Comparison of ENCODE assay signal across 1 cellular context in the genomic region with DNA sequence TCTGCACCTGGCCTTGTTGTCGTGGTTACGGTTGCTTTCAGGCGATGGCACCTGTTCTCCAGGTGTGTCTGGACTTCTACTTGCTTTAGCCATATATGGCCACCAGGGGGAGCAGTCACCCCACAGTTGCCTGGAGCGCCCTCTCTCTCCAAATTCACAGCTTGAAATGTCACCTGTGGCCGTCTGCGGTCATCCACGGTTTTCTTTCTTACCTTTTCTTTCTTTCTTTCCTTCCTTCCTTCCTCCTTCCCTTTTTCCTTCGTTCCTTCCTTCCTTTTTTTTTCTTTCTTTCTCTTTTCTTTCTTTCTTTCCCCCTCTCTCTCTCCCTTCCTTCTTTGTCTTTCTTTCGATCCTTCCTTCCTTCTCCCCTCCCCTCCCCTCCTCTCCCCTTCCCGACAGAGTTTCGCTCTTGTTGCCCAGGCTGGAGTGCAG.
TF ChIP-seq lines count a peak whose summit lies in the region.

No MANE protein-coding gene starts in this region.

TF ChIP-seq in H1, 55 proteins besides CTCF, POLR2A, EP300 and RAD21 (continued from another document):
- TF ChIP-seq JUN (IDR thresholded peaks at IDR 0.05; ENCODE audit: low read depth, low read length) = no peak
- TF ChIP-seq, protein P1, sequence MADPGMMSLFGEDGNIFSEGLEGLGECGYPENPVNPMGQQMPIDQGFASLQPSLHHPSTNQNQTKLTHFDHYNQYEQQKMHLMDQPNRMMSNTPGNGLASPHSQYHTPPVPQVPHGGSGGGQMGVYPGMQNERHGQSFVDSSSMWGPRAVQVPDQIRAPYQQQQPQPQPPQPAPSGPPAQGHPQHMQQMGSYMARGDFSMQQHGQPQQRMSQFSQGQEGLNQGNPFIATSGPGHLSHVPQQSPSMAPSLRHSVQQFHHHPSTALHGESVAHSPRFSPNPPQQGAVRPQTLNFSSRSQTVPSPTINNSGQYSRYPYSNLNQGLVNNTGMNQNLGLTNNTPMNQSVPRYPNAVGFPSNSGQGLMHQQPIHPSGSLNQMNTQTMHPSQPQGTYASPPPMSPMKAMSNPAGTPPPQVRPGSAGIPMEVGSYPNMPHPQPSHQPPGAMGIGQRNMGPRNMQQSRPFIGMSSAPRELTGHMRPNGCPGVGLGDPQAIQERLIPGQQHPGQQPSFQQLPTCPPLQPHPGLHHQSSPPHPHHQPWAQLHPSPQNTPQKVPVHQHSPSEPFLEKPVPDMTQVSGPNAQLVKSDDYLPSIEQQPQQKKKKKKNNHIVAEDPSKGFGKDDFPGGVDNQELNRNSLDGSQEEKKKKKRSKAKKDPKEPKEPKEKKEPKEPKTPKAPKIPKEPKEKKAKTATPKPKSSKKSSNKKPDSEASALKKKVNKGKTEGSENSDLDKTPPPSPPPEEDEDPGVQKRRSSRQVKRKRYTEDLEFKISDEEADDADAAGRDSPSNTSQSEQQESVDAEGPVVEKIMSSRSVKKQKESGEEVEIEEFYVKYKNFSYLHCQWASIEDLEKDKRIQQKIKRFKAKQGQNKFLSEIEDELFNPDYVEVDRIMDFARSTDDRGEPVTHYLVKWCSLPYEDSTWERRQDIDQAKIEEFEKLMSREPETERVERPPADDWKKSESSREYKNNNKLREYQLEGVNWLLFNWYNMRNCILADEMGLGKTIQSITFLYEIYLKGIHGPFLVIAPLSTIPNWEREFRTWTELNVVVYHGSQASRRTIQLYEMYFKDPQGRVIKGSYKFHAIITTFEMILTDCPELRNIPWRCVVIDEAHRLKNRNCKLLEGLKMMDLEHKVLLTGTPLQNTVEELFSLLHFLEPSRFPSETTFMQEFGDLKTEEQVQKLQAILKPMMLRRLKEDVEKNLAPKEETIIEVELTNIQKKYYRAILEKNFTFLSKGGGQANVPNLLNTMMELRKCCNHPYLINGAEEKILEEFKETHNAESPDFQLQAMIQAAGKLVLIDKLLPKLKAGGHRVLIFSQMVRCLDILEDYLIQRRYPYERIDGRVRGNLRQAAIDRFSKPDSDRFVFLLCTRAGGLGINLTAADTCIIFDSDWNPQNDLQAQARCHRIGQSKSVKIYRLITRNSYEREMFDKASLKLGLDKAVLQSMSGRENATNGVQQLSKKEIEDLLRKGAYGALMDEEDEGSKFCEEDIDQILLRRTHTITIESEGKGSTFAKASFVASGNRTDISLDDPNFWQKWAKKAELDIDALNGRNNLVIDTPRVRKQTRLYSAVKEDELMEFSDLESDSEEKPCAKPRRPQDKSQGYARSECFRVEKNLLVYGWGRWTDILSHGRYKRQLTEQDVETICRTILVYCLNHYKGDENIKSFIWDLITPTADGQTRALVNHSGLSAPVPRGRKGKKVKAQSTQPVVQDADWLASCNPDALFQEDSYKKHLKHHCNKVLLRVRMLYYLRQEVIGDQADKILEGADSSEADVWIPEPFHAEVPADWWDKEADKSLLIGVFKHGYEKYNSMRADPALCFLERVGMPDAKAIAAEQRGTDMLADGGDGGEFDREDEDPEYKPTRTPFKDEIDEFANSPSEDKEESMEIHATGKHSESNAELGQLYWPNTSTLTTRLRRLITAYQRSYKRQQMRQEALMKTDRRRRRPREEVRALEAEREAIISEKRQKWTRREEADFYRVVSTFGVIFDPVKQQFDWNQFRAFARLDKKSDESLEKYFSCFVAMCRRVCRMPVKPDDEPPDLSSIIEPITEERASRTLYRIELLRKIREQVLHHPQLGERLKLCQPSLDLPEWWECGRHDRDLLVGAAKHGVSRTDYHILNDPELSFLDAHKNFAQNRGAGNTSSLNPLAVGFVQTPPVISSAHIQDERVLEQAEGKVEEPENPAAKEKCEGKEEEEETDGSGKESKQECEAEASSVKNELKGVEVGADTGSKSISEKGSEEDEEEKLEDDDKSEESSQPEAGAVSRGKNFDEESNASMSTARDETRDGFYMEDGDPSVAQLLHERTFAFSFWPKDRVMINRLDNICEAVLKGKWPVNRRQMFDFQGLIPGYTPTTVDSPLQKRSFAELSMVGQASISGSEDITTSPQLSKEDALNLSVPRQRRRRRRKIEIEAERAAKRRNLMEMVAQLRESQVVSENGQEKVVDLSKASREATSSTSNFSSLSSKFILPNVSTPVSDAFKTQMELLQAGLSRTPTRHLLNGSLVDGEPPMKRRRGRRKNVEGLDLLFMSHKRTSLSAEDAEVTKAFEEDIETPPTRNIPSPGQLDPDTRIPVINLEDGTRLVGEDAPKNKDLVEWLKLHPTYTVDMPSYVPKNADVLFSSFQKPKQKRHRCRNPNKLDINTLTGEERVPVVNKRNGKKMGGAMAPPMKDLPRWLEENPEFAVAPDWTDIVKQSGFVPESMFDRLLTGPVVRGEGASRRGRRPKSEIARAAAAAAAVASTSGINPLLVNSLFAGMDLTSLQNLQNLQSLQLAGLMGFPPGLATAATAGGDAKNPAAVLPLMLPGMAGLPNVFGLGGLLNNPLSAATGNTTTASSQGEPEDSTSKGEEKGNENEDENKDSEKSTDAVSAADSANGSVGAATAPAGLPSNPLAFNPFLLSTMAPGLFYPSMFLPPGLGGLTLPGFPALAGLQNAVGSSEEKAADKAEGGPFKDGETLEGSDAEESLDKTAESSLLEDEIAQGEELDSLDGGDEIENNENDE (IDR thresholded peaks at IDR 0.05; ENCODE audit: insufficient replicate concordance, low read length) = no peak
- no peak for TF ChIP-seq BACH1 (IDR thresholded peaks at IDR 0.05; ENCODE audit: low read length)
- TF ChIP-seq SP1 (IDR thresholded peaks at IDR 0.05; ENCODE audit: low read depth, low read length) = no peak
- TF ChIP-seq NANOG (IDR thresholded peaks at IDR 0.05; ENCODE audit: insufficient read depth, low read depth, low read length, poor library complexity, severe bottlenecking) = no peak
- no peak for TF ChIP-seq HDAC6 (IDR thresholded peaks at IDR 0.05; ENCODE audit: low read depth, low read length)
- TF ChIP-seq, protein P2, sequence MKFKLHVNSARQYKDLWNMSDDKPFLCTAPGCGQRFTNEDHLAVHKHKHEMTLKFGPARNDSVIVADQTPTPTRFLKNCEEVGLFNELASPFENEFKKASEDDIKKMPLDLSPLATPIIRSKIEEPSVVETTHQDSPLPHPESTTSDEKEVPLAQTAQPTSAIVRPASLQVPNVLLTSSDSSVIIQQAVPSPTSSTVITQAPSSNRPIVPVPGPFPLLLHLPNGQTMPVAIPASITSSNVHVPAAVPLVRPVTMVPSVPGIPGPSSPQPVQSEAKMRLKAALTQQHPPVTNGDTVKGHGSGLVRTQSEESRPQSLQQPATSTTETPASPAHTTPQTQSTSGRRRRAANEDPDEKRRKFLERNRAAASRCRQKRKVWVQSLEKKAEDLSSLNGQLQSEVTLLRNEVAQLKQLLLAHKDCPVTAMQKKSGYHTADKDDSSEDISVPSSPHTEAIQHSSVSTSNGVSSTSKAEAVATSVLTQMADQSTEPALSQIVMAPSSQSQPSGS (IDR thresholded peaks at IDR 0.05; ENCODE audit: low read length) = no peak
- TF ChIP-seq NRF1 (IDR thresholded peaks at IDR 0.05; ENCODE audit: low read depth, low read length) = no peak
- no peak for TF ChIP-seq RNF2 (IDR thresholded peaks at IDR 0.05; ENCODE audit: borderline replicate concordance, low read depth, low read length, missing control alignments, poor library complexity, severe bottlenecking)
- no peak for TF ChIP-seq GABPA (IDR thresholded peaks at IDR 0.05; ENCODE audit: borderline replicate concordance, insufficient read depth, low read length)
- peak; percentile 14; the same call in 1 of the 2 replicates for TF ChIP-seq TEAD4 (IDR thresholded peaks at IDR 0.05; ENCODE audit: low read depth, low read length)
- TF ChIP-seq, protein P3, sequence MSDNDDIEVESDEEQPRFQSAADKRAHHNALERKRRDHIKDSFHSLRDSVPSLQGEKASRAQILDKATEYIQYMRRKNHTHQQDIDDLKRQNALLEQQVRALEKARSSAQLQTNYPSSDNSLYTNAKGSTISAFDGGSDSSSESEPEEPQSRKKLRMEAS (IDR thresholded peaks at IDR 0.05) = peak; percentile 54; the same call in 1 of the 2 replicates
- TF ChIP-seq, protein P4, sequence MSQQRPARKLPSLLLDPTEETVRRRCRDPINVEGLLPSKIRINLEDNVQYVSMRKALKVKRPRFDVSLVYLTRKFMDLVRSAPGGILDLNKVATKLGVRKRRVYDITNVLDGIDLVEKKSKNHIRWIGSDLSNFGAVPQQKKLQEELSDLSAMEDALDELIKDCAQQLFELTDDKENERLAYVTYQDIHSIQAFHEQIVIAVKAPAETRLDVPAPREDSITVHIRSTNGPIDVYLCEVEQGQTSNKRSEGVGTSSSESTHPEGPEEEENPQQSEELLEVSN (IDR thresholded peaks at IDR 0.05) = peak; percentile 52; the same call in 1 of the 2 replicates
TF ChIP-seq in H1: peak in this region for 4.
